23 cellular contexts compared by ENCODE assay signal in genomic region chr15:40125950-40126349, GRCh38.
"Had no signal": no experiment of that assay in that cellular context is flagged by ENCODE, and none has a peak within 500 bp of the region (broad histone marks: within the 10 kb centered on the region; RNA-seq: fewer than 3 reads in every experiment).

No MANE protein-coding gene starts in this region.

- H3K4me1 Mint-ChIP-seq: memory B cell; natural killer cell; stimulated activated effector memory CD8-positive, alpha-beta T cell treated with anti-CD3 and anti-CD28 coated beads, Interleukin-12 subunit alpha, Interleukin-12 subunit beta, amount 100 ng/mL, for 72 hours had no signal

- FAIRE-seq: endothelial cell of umbilical vein, keratinocyte had no signal

- H3K4me1 ChIP-seq: stomach, vagina had no signal

- H3K9me3 Mint-ChIP-seq: dendritic cell treated with granulocyte-macrophage colony-stimulating factor and Interleukin-4, amounts not matched to agents 40 ng/mL and 50 ng/mL, for 4 days; endodermal cell; memory B cell; natural killer cell; stimulated activated effector memory CD8-positive, alpha-beta T cell treated with anti-CD3 and anti-CD28 coated beads, Interleukin-12 subunit alpha, Interleukin-12 subunit beta, amount 100 ng/mL, for 72 hours had no signal

- H3K36me3 ChIP-seq: esophagus squamous epithelium, neutrophil, stomach, thyroid gland, vagina had no signal

- DNase-seq: effector CD8-positive, alpha-beta T cell; endodermal cell; erythroblast; esophagus squamous epithelium; foreskin melanocyte; natural killer cell; stimulated activated CD4-positive, alpha-beta T cell treated with anti-CD3 and anti-CD28 coated beads, Interleukin-2, amount 100 ng/mL, for 24 hours; stimulated activated CD4-positive, alpha-beta T cell treated with anti-CD3 and anti-CD28 coated beads, Interleukin-4, amount 100 ng/mL, for 24 hours; stimulated activated naive CD4-positive, alpha-beta T cell treated with Interleukin-2 at 50 U/mL for 16 hours; stomach; thyroid gland; trophoblast cell had no signal

- H3K4me3 Mint-ChIP-seq: dendritic cell treated with granulocyte-macrophage colony-stimulating factor and Interleukin-4, amounts not matched to agents 40 ng/mL and 50 ng/mL, for 4 days; endodermal cell; memory B cell; natural killer cell; stimulated activated effector memory CD8-positive, alpha-beta T cell treated with anti-CD3 and anti-CD28 coated beads, Interleukin-12 subunit alpha, Interleukin-12 subunit beta, amount 100 ng/mL, for 72 hours had no signal

- H3K27ac ChIP-seq: esophagus squamous epithelium, neutrophil, parathyroid adenoma, stomach, thyroid gland, vagina had no signal

- H3K36me3 Mint-ChIP-seq: memory B cell, natural killer cell had no signal

- ATAC-seq: left lobe of liver; natural killer cell; sciatic nerve; stimulated activated effector memory CD8-positive, alpha-beta T cell treated with anti-CD3 and anti-CD28 coated beads, Interleukin-12 subunit alpha, Interleukin-12 subunit beta, amount 100 ng/mL, for 72 hours had no signal

- H3K27ac Mint-ChIP-seq: dendritic cell treated with granulocyte-macrophage colony-stimulating factor and Interleukin-4, amounts not matched to agents 40 ng/mL and 50 ng/mL, for 4 days; endodermal cell; memory B cell; natural killer cell; stimulated activated effector memory CD8-positive, alpha-beta T cell treated with anti-CD3 and anti-CD28 coated beads, Interleukin-12 subunit alpha, Interleukin-12 subunit beta, amount 100 ng/mL, for 72 hours had no signal

- H3K4me3 ChIP-seq: esophagus squamous epithelium, lung, stomach, thyroid gland, vagina had no signal

- H3K27me3 ChIP-seq: thyroid gland, vagina had no signal

- H3K79me2 ChIP-seq: parathyroid adenoma had no signal

- H2AFZ ChIP-seq: parathyroid adenoma had no signal

- H3K9me3 ChIP-seq: esophagus squamous epithelium, neutrophil, stomach, thyroid gland, vagina had no signal

- H3K9ac ChIP-seq: parathyroid adenoma had no signal
